Comparison of ENCODE assay signal across 8 cellular contexts in the genomic region with DNA sequence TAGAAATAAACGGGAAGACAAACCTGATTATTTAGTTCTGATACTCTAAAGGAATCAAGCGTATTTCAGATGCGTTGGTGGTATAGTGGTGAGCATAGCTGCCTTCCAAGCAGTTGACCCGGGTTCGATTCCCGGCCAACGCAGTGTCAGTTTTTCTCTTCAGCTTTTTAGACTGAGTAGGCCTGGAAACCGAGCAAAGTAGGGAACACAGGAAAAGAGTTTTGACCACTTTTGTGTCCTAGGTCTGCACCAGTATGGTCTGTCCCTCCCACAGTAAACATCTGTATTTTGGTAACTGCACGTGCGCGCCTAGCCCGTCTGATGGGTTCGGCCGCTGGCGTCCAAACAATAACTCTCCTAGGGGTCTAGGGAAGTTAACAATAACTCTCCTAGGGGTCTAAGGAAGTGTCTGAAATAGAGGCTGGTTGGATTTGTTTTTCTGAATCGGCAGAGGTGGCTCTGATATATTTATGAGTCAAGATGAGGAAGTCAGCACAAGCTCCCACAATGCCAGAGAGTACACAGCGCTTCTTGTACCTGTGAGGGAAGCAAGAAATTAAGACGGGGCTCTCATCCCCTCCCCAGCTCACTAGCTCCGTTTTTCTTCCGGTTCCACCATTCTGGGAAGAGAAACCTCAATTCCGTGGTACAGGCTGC. TPM values are rescaled to one million over a fixed set of nuclear protein-coding genes. Genes with fewer than 3 reads are reported as not detected.
DNase-seq lines count a peak whose midpoint lies in the region; ATAC-seq, FAIRE-seq and TF ChIP-seq lines count a peak whose summit lies in the region.

No MANE protein-coding gene starts in this region.

- H3K9me3 ChIP-seq in kidney (ENCODE audit: control insufficient read depth in 1 of 2, low read length in 2 of 2): no peaks in the 10 kb centered on the region

- ATAC-seq in HG02642 (IDR thresholded peaks at IDR 0.05; ENCODE audit: poor library complexity, unreplicated experiment): peak; percentile 30

- H3K27me3 ChIP-seq in bronchial epithelial cell (ENCODE audit: control insufficient read depth, insufficient read depth, low read length): no peaks in the 10 kb centered on the region

- H3K27ac ChIP-seq in kidney (ENCODE audit: low read depth in 2 of 2, low read length in 2 of 2): peak overlapping the region; percentile 75 to 88

- DNase-seq in DMS153 treated with DMSO at 0.1 percent for 48 hours (lab: John Stamatoyannopoulos, UW; ENCODE audit: unreplicated experiment) (peak; percentile 93), NCI-H2196 treated with DMSO at 0.1 percent for 48 hours (lab: John Stamatoyannopoulos, UW; ENCODE audit: unreplicated experiment) (peak; percentile 62), bronchial epithelial cell (ENCODE audit: low read depth) (peak; percentile 81), kidney (peak; percentile 86), NCI-H1048 (lab: John Stamatoyannopoulos, UW) (no peak)
- DNase-seq in stimulated activated CD4-positive, alpha-beta T cell treated with anti-CD3 and anti-CD28 coated beads, Interleukin-12 subunit alpha, Interleukin-12 subunit beta, amount 100 ng/mL, for 48 hours (ENCODE audit: low read depth in 2 of 3, low spot score in 1 of 3): peak; percentile 72 to 86 (median 76)

- no peak for FAIRE-seq in bronchial epithelial cell (lab: Jason Lieb, UNC)
- FAIRE-seq in kidney (lab: Jason Lieb, UNC): no peak

- TF ChIP-seq CTCF in WI38 (IDR thresholded peaks at IDR 0.05; ENCODE audit: low read depth, low read length) (no peak), bronchial epithelial cell (IDR thresholded peaks at IDR 0.05; ENCODE audit: insufficient read depth, low read length, severe bottlenecking) (no peak), kidney (IDR thresholded peaks at IDR 0.05; ENCODE audit: borderline replicate concordance, extremely low read depth, insufficient read depth) (no peak)

- intact Hi-C loops in kidney (cut with DNase I): no loop called here

- H3K9ac ChIP-seq in kidney (ENCODE audit: low read length in 2 of 2): peak overlapping the region; percentile 66 to 91

- H3K36me3 ChIP-seq in bronchial epithelial cell (ENCODE audit: control insufficient read depth, insufficient read depth, low read length) (no peaks in the 10 kb centered on the region), kidney (ENCODE audit: control insufficient read depth in 1 of 2, insufficient read depth in 2 of 2, low read length in 2 of 2) (no peaks in the 10 kb centered on the region)

- H3K4me1 ChIP-seq in kidney (ENCODE audit: control insufficient read depth in 1 of 2, insufficient read depth in 1 of 2, low read depth in 1 of 2, low read length in 2 of 2): peaks cover 0 to 3% of the 10 kb centered on the region in 2 donors

- H3K4me3 ChIP-seq in WI38 (ENCODE audit: low read depth, low read length) (peak overlapping the region; percentile 69), bronchial epithelial cell (ENCODE audit: low read depth, low read length) (peak overlapping the region; percentile 74), kidney (ENCODE audit: low read length in 2 of 2) (peak overlapping the region; percentile 75 to 87)

RNA-seq across cellular contexts. Expression of gene HJV, which starts 15.6 kb away (rescaled TPM):
- not detected in 2 replicates for total RNA-seq in bronchial epithelial cell
- total RNA-seq in kidney: not detected
- 1.3 TPM for polyA plus RNA-seq in kidney (ENCODE audit: insufficient read depth, low read depth, low replicate concordance)

RNA-seq across cellular contexts. Expression of gene TXNIP, which starts 40.7 kb away (rescaled TPM):
- total RNA-seq in bronchial epithelial cell (9.0 and 913 TPM in 2 replicates), kidney (1,197 TPM)
- 356 TPM for polyA plus RNA-seq in kidney (ENCODE audit: insufficient read depth, low read depth, low replicate concordance)
